In genomic region chr10:31274310-31274709, GRCh38 we compare ENCODE assay signal across 1 cellular context.
TF ChIP-seq lines count a peak whose summit lies in the region.

No MANE protein-coding gene starts in this region.

TF ChIP-seq in K562, 482 proteins besides CTCF, POLR2A, EP300 and RAD21 (continued from another document):
- TF ChIP-seq, protein P1, sequence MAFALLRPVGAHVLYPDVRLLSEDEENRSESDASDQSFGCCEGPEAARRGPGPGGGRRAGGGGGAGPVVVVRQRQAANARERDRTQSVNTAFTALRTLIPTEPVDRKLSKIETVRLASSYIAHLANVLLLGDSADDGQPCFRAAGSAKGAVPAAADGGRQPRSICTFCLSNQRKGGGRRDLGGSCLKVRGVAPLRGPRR (CRISPR knock-in tag; IDR thresholded peaks at IDR 0.05), result no peak
- no peak for TF ChIP-seq ZNF282 (CRISPR knock-in tag; IDR thresholded peaks at IDR 0.05)
- TF ChIP-seq RBM39 (optimal IDR thresholded peaks at IDR 0.05; ENCODE audit: low read depth, low read length), result no peak
- no peak for TF ChIP-seq MITF (IDR thresholded peaks at IDR 0.05)
- TF ChIP-seq MBD2 (IDR thresholded peaks at IDR 0.05; ENCODE audit: borderline replicate concordance, low read depth), result no peak
- TF ChIP-seq, protein P2, sequence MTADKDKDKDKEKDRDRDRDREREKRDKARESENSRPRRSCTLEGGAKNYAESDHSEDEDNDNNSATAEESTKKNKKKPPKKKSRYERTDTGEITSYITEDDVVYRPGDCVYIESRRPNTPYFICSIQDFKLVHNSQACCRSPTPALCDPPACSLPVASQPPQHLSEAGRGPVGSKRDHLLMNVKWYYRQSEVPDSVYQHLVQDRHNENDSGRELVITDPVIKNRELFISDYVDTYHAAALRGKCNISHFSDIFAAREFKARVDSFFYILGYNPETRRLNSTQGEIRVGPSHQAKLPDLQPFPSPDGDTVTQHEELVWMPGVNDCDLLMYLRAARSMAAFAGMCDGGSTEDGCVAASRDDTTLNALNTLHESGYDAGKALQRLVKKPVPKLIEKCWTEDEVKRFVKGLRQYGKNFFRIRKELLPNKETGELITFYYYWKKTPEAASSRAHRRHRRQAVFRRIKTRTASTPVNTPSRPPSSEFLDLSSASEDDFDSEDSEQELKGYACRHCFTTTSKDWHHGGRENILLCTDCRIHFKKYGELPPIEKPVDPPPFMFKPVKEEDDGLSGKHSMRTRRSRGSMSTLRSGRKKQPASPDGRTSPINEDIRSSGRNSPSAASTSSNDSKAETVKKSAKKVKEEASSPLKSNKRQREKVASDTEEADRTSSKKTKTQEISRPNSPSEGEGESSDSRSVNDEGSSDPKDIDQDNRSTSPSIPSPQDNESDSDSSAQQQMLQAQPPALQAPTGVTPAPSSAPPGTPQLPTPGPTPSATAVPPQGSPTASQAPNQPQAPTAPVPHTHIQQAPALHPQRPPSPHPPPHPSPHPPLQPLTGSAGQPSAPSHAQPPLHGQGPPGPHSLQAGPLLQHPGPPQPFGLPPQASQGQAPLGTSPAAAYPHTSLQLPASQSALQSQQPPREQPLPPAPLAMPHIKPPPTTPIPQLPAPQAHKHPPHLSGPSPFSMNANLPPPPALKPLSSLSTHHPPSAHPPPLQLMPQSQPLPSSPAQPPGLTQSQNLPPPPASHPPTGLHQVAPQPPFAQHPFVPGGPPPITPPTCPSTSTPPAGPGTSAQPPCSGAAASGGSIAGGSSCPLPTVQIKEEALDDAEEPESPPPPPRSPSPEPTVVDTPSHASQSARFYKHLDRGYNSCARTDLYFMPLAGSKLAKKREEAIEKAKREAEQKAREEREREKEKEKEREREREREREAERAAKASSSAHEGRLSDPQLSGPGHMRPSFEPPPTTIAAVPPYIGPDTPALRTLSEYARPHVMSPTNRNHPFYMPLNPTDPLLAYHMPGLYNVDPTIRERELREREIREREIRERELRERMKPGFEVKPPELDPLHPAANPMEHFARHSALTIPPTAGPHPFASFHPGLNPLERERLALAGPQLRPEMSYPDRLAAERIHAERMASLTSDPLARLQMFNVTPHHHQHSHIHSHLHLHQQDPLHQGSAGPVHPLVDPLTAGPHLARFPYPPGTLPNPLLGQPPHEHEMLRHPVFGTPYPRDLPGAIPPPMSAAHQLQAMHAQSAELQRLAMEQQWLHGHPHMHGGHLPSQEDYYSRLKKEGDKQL (CRISPR knock-in tag; IDR thresholded peaks at IDR 0.05; ENCODE audit: borderline replicate concordance), result no peak
- TF ChIP-seq SMAD2 (IDR thresholded peaks at IDR 0.05; ENCODE audit: low read depth, low read length), result no peak
TF ChIP-seq in K562: peak in this region for 0.
